ENCODE assay signal across 26 cellular contexts in the genomic region with DNA sequence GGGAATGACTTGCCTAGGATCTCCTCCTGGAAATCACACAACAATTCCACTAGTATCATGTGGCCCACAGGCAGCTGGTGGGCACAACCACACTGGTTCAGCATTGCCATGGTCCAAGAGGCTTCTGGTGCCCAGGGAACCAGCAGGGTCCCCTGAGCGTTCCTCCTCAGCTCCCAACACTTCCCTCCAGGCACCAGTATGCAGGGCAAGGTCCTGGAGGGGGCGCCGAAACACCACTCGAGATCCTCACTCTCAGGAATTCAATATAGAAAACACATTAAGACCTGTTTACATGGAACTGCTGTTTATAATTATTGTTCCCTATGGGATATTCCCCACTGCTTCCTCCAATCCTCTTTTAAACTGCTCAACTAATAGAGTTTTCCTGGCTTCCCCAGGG.
DNase-seq lines count a peak whose midpoint lies in the region; ATAC-seq and TF ChIP-seq lines count a peak whose summit lies in the region.
"Had no signal": no experiment of that assay in that cellular context is flagged by ENCODE, and none has a peak within 500 bp of the region (broad histone marks: within the 10 kb centered on the region; RNA-seq: fewer than 3 reads in every experiment).

No MANE protein-coding gene starts in this region.

- H3K27me3 Mint-ChIP-seq in activated naive CD8-positive, alpha-beta T cell treated with anti-CD3 and anti-CD28 coated beads, Interleukin-2, amount 50 U/mL, for 24 hours = peaks cover 36% of the 10 kb centered on the region

- H3K4me1 Mint-ChIP-seq in activated naive CD8-positive, alpha-beta T cell treated with anti-CD3 and anti-CD28 coated beads, Interleukin-2, amount 50 U/mL, for 24 hours = no peaks in the 10 kb centered on the region
- H3K4me1 Mint-ChIP-seq: nephron, T-cell had no signal

- TF ChIP-seq CTCF in A673 (conservative IDR thresholded peaks at IDR 0.05; ENCODE audit: low read depth, low read length) = 0 out of 2 replicates have a peak, but pooled peaks have one; percentile 9
- peak; percentile 6 for TF ChIP-seq CTCF in GM06990 (IDR thresholded peaks at IDR 0.05; ENCODE audit: insufficient read depth, low read length, poor library complexity, severe bottlenecking)
- TF ChIP-seq CTCF in ovary (IDR thresholded peaks at IDR 0.05) = no peak

- no peak for TF ChIP-seq EP300 in ovary (IDR thresholded peaks at IDR 0.05)

- CTCF ChIA-PET in A673 (lab: Charles Lee) = no interaction called here

- no peak overlapping the region for H3K4me3 Mint-ChIP-seq in activated naive CD8-positive, alpha-beta T cell treated with anti-CD3 and anti-CD28 coated beads, Interleukin-2, amount 50 U/mL, for 24 hours
- H3K4me3 Mint-ChIP-seq: activated CD8-positive, alpha-beta T cell treated with anti-CD3 and anti-CD28 coated beads, Interleukin-2, amount 10 ng/mL, durations not matched to agents 7 days and 5 days; nephron; T-cell had no signal

- no peaks in the 10 kb centered on the region for H3K4me1 ChIP-seq in A673 (ENCODE audit: insufficient read depth, low read length, poor library complexity, severe bottlenecking)
- no peaks in the 10 kb centered on the region for H3K4me1 ChIP-seq in NT2/D1 (ENCODE audit: insufficient read depth, insufficient read length)
- H3K4me1 ChIP-seq in iPS DF 6.9 (ENCODE audit: control insufficient read depth, insufficient read depth, low read length) = no peaks in the 10 kb centered on the region
- H3K4me1 ChIP-seq in ovary (ENCODE audit: insufficient read depth) = no peaks in the 10 kb centered on the region
- H3K4me1 ChIP-seq: testis, uterus had no signal

- H3K36me3 ChIP-seq in A673 (ENCODE audit: insufficient read depth, low read length, poor library complexity, severe bottlenecking) (no peaks in the 10 kb centered on the region), GM06990 (ENCODE audit: control insufficient read depth, insufficient read depth, low read length) (no peaks in the 10 kb centered on the region), NT2/D1 (ENCODE audit: insufficient read depth, insufficient read length, low read length) (no peaks in the 10 kb centered on the region), iPS DF 6.9 (ENCODE audit: control insufficient read depth, insufficient read depth, low read length) (no peaks in the 10 kb centered on the region), ovary (no peaks in the 10 kb centered on the region)
- H3K36me3 ChIP-seq: uterus had no signal

- WGBS in iPS DF 6.9 (ENCODE audit: insufficient coverage, insufficient read length) = no CpG with 5 or more reads among the region's 4 CpGs
- WGBS in ovary, 3 donors = 19 to 28% (median 23%) methylated on average over 4 of the region's 4 CpGs

- DNase-seq in A673 (ENCODE audit: low spot score) (peak; percentile 1), GM06990 (ENCODE audit: extremely low read depth, insufficient read length) (no peak), NT2/D1 (ENCODE audit: low read depth, low spot score) (peak; percentile 22), iPS DF 6.9 (ENCODE audit: low read depth, low spot score) (peak; percentile 35), NCI-H2227 treated with DMSO at 0.1 percent for 48 hours (lab: John Stamatoyannopoulos, UW) (no peak), ovary (no peak), T-helper 9 cell (no peak)
- no peak for DNase-seq in activated naive CD8-positive, alpha-beta T cell treated with anti-CD3 and anti-CD28 coated beads, Interleukin-2, amount 50 U/mL, for 24 hours
- DNase-seq: activated CD8-positive, alpha-beta T cell treated with anti-CD3 and anti-CD28 coated beads, Interleukin-2, amount 10 ng/mL, durations not matched to agents 7 days and 5 days; activated gamma-delta T cell; activated T-cell treated with anti-CD3 and anti-CD28 coated beads for 4 hours; C1 segment of cervical spinal cord; foreskin fibroblast; NCI-H1436 treated with DMSO at 0.1 percent for 48 hours; NCI-H2171 treated with DMSO at 0.1 percent for 48 hours; NCI-H526 treated with DMSO at 0.1 percent for 48 hours; posterior cingulate gyrus; SIG-M5; stimulated activated naive CD4-positive, alpha-beta T cell treated with Interleukin-2 at 50 U/mL for 16 hours; T-cell; testis; uterus had no signal

- H3K9ac ChIP-seq in NT2/D1 (ENCODE audit: insufficient read length, low read depth) = no peak overlapping the region
- H3K9ac ChIP-seq: KMS-11 had no signal

- H3K27ac Mint-ChIP-seq in activated naive CD8-positive, alpha-beta T cell treated with anti-CD3 and anti-CD28 coated beads, Interleukin-2, amount 50 U/mL, for 24 hours = no peak overlapping the region
- H3K27ac Mint-ChIP-seq: activated CD8-positive, alpha-beta T cell treated with anti-CD3 and anti-CD28 coated beads, Interleukin-2, amount 10 ng/mL, durations not matched to agents 7 days and 5 days; nephron; T-cell had no signal

- intact Hi-C loops in A673 (cut with micrococcal nuclease; ENCODE audit: unreplicated experiment) (no loop called here), ovary (cut with DNase I) (no loop called here)

- no peaks in the 10 kb centered on the region for H3K9me3 ChIP-seq in A673 (ENCODE audit: low read depth, low read length, poor library complexity, severe bottlenecking)
- H3K9me3 ChIP-seq in NT2/D1 (ENCODE audit: insufficient read depth, low read length) = no peaks in the 10 kb centered on the region
- H3K9me3 ChIP-seq in iPS DF 6.9 (ENCODE audit: control insufficient read depth, insufficient read depth, low read length) = no peaks in the 10 kb centered on the region
- no peaks in the 10 kb centered on the region for H3K9me3 ChIP-seq in ovary
- H3K9me3 ChIP-seq: testis, uterus had no signal

- TF ChIP-seq POLR2A in ovary (IDR thresholded peaks at IDR 0.05) = no peak

- peaks cover 40% of the 10 kb centered on the region for H3K27me3 ChIP-seq in A673 (replicated peaks; ENCODE audit: insufficient read depth, low read depth, low read length, poor library complexity)
- H3K27me3 ChIP-seq in GM06990 (replicated peaks; ENCODE audit: control insufficient read depth, insufficient read depth, low read length) = no peaks in the 10 kb centered on the region; the same call in 1 of the 2 replicates
- no peaks in the 10 kb centered on the region for H3K27me3 ChIP-seq in NT2/D1 (ENCODE audit: insufficient read depth, insufficient read length)
- no peaks in the 10 kb centered on the region for H3K27me3 ChIP-seq in iPS DF 6.9 (ENCODE audit: control insufficient read depth, insufficient read depth, low read length)
- H3K27me3 ChIP-seq in ovary = no peaks in the 10 kb centered on the region
- H3K27me3 ChIP-seq: testis, uterus had no signal

- H3K9me3 Mint-ChIP-seq in activated naive CD8-positive, alpha-beta T cell treated with anti-CD3 and anti-CD28 coated beads, Interleukin-2, amount 50 U/mL, for 24 hours = no peaks in the 10 kb centered on the region
- H3K9me3 Mint-ChIP-seq: nephron had no signal

- H3K4me3 ChIP-seq in A673 (ENCODE audit: low read depth, low read length, poor library complexity, severe bottlenecking) (no peak overlapping the region), GM06990 (replicated peaks; ENCODE audit: low read depth, low read length) (no peak overlapping the region), NT2/D1 (ENCODE audit: insufficient read length, low read depth) (no peak overlapping the region), iPS DF 6.9 (ENCODE audit: low read length) (no peak overlapping the region), ovary (no peak overlapping the region)
- H3K4me3 ChIP-seq: hepatocyte, testis, uterus had no signal

- no peaks in the 10 kb centered on the region for H3K36me3 Mint-ChIP-seq in activated naive CD8-positive, alpha-beta T cell treated with anti-CD3 and anti-CD28 coated beads, Interleukin-2, amount 50 U/mL, for 24 hours (ENCODE audit: low read depth)
- H3K36me3 Mint-ChIP-seq: T-cell had no signal

- POLR2A ChIA-PET in A673 (lab: Charles Lee; ENCODE audit: low non-redundant PET) = no interaction called here

- BruUV-seq in A673 (replicated peaks; lab: Mats Ljungman, UMichigan) = no TSS peak

- no peak for ATAC-seq in activated naive CD8-positive, alpha-beta T cell treated with anti-CD3 and anti-CD28 coated beads, Interleukin-2, amount 50 U/mL, for 24 hours
- ATAC-seq: activated CD8-positive, alpha-beta T cell treated with anti-CD3 and anti-CD28 coated beads, Interleukin-2, amount 10 ng/mL, durations not matched to agents 7 days and 5 days; sciatic nerve; T-cell had no signal

- no peak overlapping the region for H3K27ac ChIP-seq in A673 (ENCODE audit: low read depth, low read length, poor library complexity, severe bottlenecking)
- H3K27ac ChIP-seq in iPS DF 6.9 (ENCODE audit: low read length) = no peak overlapping the region
- H3K27ac ChIP-seq in ovary = no peak overlapping the region
- H3K27ac ChIP-seq: hepatocyte, KMS-11, testis, uterus had no signal

Comparison
In these comparisons a context has a peak if more than half of its experiments do, and no peak if none do; other contexts are left out.
1. DNase-seq: peak in A673 (single experiment), NT2/D1 (single experiment) and iPS DF 6.9 (single experiment); none in GM06990 (single experiment), NCI-H2227 treated with DMSO at 0.1 percent for 48 hours (single experiment), ovary (0 of 5), T-helper 9 cell (single experiment) and activated naive CD8-positive, alpha-beta T cell treated with anti-CD3 and anti-CD28 coated beads, Interleukin-2, amount 50 U/mL, for 24 hours (single experiment).
2. CTCF ChIP-seq: peak in A673 (single experiment) and GM06990 (single experiment); none in ovary (0 of 3).